In the genomic region with DNA sequence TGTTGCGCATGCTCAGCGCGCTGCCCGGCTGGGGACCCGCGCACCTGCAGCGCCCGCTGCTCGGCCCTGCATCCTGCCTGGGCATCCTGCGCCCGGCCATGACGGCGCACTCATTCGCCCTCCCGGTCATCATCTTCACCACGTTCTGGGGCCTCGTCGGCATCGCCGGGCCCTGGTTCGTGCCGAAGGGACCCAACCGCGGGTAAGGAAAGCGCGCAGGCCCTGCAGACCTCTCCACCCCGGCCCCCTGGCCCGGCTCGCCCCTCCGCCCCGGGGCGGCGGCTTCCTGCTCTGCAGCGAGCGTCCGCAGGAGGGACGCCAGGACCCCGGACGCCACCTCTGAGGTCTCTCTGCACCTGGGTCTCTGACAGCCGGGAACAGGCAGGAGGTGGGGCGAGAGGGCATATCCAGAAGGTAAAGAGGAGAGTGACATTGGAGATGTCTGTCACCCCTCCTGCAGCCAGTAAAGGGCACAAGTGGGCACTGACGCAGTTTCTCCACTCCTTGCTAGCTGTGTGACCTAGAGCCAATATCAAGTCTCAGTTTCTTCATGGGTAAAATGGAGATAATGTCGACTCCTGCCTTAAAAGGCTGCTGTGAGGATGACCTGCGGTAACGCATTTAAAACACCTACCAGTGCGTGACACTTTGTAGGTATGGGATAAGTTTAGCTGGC, we compare ENCODE assay signal across 8 cellular contexts. TPM values are rescaled to one million over a fixed set of nuclear protein-coding genes. Genes with fewer than 3 reads are reported as not detected.
DNase-seq lines count a peak whose midpoint lies in the region; ATAC-seq, FAIRE-seq and TF ChIP-seq lines count a peak whose summit lies in the region.

A gene (plus strand): TSS at position 2 of the 676 bp plus-strand sequence. CDS start 97 bp downstream, at position 99.

- no peaks in the 10 kb centered on the region for H3K9me3 ChIP-seq in effector memory CD4-positive, alpha-beta T cell (ENCODE audit: control insufficient read depth, low read length)

- peaks cover 50% of the 10 kb centered on the region for H3K4me1 ChIP-seq in effector memory CD4-positive, alpha-beta T cell (ENCODE audit: control insufficient read depth, insufficient read depth, low read length, poor library complexity, severe bottlenecking)

- DNase-seq in H54 (ENCODE audit: insufficient read length, low spot score) (peak; percentile 100), NCI-H69 (lab: John Stamatoyannopoulos, UW) (peak; percentile 74), naive B cell (no peak), amygdala (lab: John Stamatoyannopoulos, UW) (no peak), D341Med (ENCODE audit: low spot score) (no peak)
- DNase-seq in effector memory CD4-positive, alpha-beta T cell: no peak

- no peaks in the 10 kb centered on the region for H3K27me3 ChIP-seq in effector memory CD4-positive, alpha-beta T cell (replicated peaks; ENCODE audit: control insufficient read depth, insufficient read depth, low read length, poor library complexity, severe bottlenecking)

- peaks cover 11% of the 10 kb centered on the region for H3K36me3 ChIP-seq in effector memory CD4-positive, alpha-beta T cell (ENCODE audit: control insufficient read depth, insufficient read depth, low read length)

- H3K27ac Mint-ChIP-seq in naive B cell: peak within 1 kb of the TSS; percentile 6 to 90 (median 62)

- ATAC-seq in naive B cell (ENCODE audit: low read depth in 2 of 2) (peak; percentile 1 to 34), GM18868 (IDR thresholded peaks at IDR 0.05; ENCODE audit: unreplicated experiment) (no peak)

- peaks cover 29 to 48% (median 38%) of the 10 kb centered on the region in 3 donors for H3K4me1 Mint-ChIP-seq in naive B cell

- no peaks in the 10 kb centered on the region for H3K9me3 Mint-ChIP-seq in naive B cell

- FAIRE-seq in H54 (lab: Jason Lieb, UNC): no peak

- no peaks in the 10 kb centered on the region for H3K36me3 Mint-ChIP-seq in naive B cell

- peak within 1 kb of the TSS; percentile 77 for H3K27ac ChIP-seq in effector memory CD4-positive, alpha-beta T cell (ENCODE audit: insufficient read depth, low read length, poor library complexity, severe bottlenecking)

- no peaks in the 10 kb centered on the region for H3K27me3 Mint-ChIP-seq in naive B cell

- H3K4me3 Mint-ChIP-seq in naive B cell: peak within 1 kb of the TSS; percentile 87 to 95 (median 92)

- TF ChIP-seq POLR2A in GM15510 (IDR thresholded peaks at IDR 0.05; ENCODE audit: borderline replicate concordance, extremely low read depth, insufficient read length): peak; percentile 81
- TF ChIP-seq POLR2A in H54 (IDR thresholded peaks at IDR 0.05; ENCODE audit: low read depth, low read length): peak; percentile 5; the same call in 1 of the 2 replicates

- H3K4me3 ChIP-seq in effector memory CD4-positive, alpha-beta T cell (ENCODE audit: insufficient read depth, low read depth, low read length, poor library complexity, severe bottlenecking): peak within 1 kb of the TSS; percentile 88

RNA-seq across cellular contexts. Expression of the gene that starts here (rescaled TPM):
- polyA plus RNA-seq in naive B cell (ENCODE audit: low read depth in 6 of 6): 10 to 100 TPM; 30.3 to 58.2 (median 44.3) TPM

Comparison
In these comparisons a context has a peak if more than half of its experiments do, and no peak if none do; other contexts are left out.
1. DNase-seq: peak in H54 (single experiment) and NCI-H69 (single experiment); none in effector memory CD4-positive, alpha-beta T cell (0 of 3), naive B cell (single experiment), amygdala (0 of 56) and D341Med (single experiment).